In genomic region chr4:90120037-90120436, GRCh38 we compare ENCODE assay signal across 17 cellular contexts. TPM values are rescaled to one million over a fixed set of nuclear protein-coding genes. Genes with fewer than 3 reads are reported as not detected.
DNase-seq lines count a peak whose midpoint lies in the region; ATAC-seq, FAIRE-seq and TF ChIP-seq lines count a peak whose summit lies in the region.
"Had no signal": no experiment of that assay in that cellular context is flagged by ENCODE, and none has a peak within 500 bp of the region (broad histone marks: within the 10 kb centered on the region; RNA-seq: fewer than 3 reads in every experiment).

No MANE protein-coding gene starts in this region.

- DNase-seq in heart left ventricle (no peak), Right ventricle myocardium inferior (ENCODE audit: missing footprints) (no peak), MM.1S (no peak), bronchial epithelial cell (ENCODE audit: low read depth) (no peak), renal cortical epithelial cell (ENCODE audit: low read depth) (peak; percentile 23), nephron progenitor cell (no peak), dedifferentiated amniotic fluid mesenchymal stem cell (ENCODE audit: extremely low spot score) (no peak)
- DNase-seq: activated CD4-positive, alpha-beta T cell treated with anti-CD3 and anti-CD28 coated beads, Interleukin-2, amount 50 U/mL, for 4 hours; activated T-cell treated with anti-CD3 and anti-CD28 coated beads, Interleukin-2, amount 50 U/mL, for 1 hour; GF-D8; immature natural killer cell; NCI-H2081; right cardiac atrium had no signal

- no peaks in the 10 kb centered on the region for H3K36me3 ChIP-seq in heart left ventricle
- no peaks in the 10 kb centered on the region for H3K36me3 ChIP-seq in MM.1S (replicated peaks; ENCODE audit: insufficient read depth, low read length)
- no peaks in the 10 kb centered on the region for H3K36me3 ChIP-seq in bronchial epithelial cell (ENCODE audit: control insufficient read depth, insufficient read depth, low read length)
- H3K36me3 ChIP-seq: SJCRH30 had no signal

- no peak overlapping the region for H3K27ac Mint-ChIP-seq in nephron progenitor cell
- H3K27ac Mint-ChIP-seq: immature natural killer cell had no signal

- H3K9me3 Mint-ChIP-seq in nephron progenitor cell = no peaks in the 10 kb centered on the region

- no peaks in the 10 kb centered on the region for H3K4me1 Mint-ChIP-seq in nephron progenitor cell
- H3K4me1 Mint-ChIP-seq: immature natural killer cell had no signal

- no peak overlapping the region for H3K4me3 Mint-ChIP-seq in nephron progenitor cell
- H3K4me3 Mint-ChIP-seq: immature natural killer cell had no signal

- H3K9ac ChIP-seq in MM.1S (ENCODE audit: low read length) = no peak overlapping the region

- H3K79me2 ChIP-seq in MM.1S (ENCODE audit: low read length) = no peaks in the 10 kb centered on the region

- H3K27ac ChIP-seq in heart left ventricle (no peak overlapping the region), MM.1S (ENCODE audit: low read length) (no peak overlapping the region)
- H3K27ac ChIP-seq: SJCRH30 had no signal

- intact Hi-C loops in heart left ventricle (cut with DNase I) = loop anchor here in 4 of 10 donors (2.0 to 5.0 kb wide), 3 partner anchors 167 to 172 kb away; no protein-coding TSS in a partner anchor
- intact Hi-C loops in Right ventricle myocardium inferior (cut with DNase I) = loop anchor here (2.0 to 10.0 kb wide), 2 partner anchors 173 to 175 kb away; no protein-coding TSS in a partner anchor

- FAIRE-seq in bronchial epithelial cell (lab: Jason Lieb, UNC) = no peak
- FAIRE-seq: frontal cortex had no signal

- no peaks in the 10 kb centered on the region for H4K20me1 ChIP-seq in MM.1S (ENCODE audit: insufficient read depth, low read length)

- H3K27me3 Mint-ChIP-seq in nephron progenitor cell (ENCODE audit: low read depth, poor library complexity) = peaks cover 22% of the 10 kb centered on the region

- H3K4me1 ChIP-seq in heart left ventricle (no peaks in the 10 kb centered on the region), MM.1S (ENCODE audit: low read length) (peaks cover 33% of the 10 kb centered on the region)

- H3K4me3 ChIP-seq in heart left ventricle = no peak overlapping the region
- H3K4me3 ChIP-seq in MM.1S (ENCODE audit: low read length) = no peak overlapping the region
- H3K4me3 ChIP-seq in bronchial epithelial cell (ENCODE audit: low read depth, low read length) = no peak overlapping the region
- H3K4me3 ChIP-seq: SJCRH30 had no signal

- H3F3A ChIP-seq in MM.1S (ENCODE audit: insufficient read depth, low read length) = 0 out of 2 replicates have a peak, but pooled peaks cover 6% of the 10 kb centered on the region

- H3K36me3 Mint-ChIP-seq in nephron progenitor cell (ENCODE audit: low read depth) = no peaks in the 10 kb centered on the region
- H3K36me3 Mint-ChIP-seq: immature natural killer cell had no signal

- H2AFZ ChIP-seq in MM.1S (ENCODE audit: low read length) = no peak overlapping the region

- no peak for TF ChIP-seq POLR2A in heart left ventricle (IDR thresholded peaks at IDR 0.05)

- no peak overlapping the region for H3K4me2 ChIP-seq in MM.1S (ENCODE audit: low read depth, low read length)

- ATAC-seq in heart left ventricle (peak in 2 of 4 donors; percentile 45 to 55), Right ventricle myocardium inferior (no peak), HG02588 (IDR thresholded peaks at IDR 0.05; ENCODE audit: unreplicated experiment) (no peak)

- no peaks in the 10 kb centered on the region for H3K27me3 ChIP-seq in heart left ventricle
- no peaks in the 10 kb centered on the region for H3K27me3 ChIP-seq in MM.1S (replicated peaks; ENCODE audit: insufficient read depth, low read length)
- no peaks in the 10 kb centered on the region for H3K27me3 ChIP-seq in bronchial epithelial cell (ENCODE audit: control insufficient read depth, insufficient read depth, low read length)
- H3K27me3 ChIP-seq: SJCRH30 had no signal

- peak in 10 of 12 donors; percentile 18 to 50 (median 40) for TF ChIP-seq CTCF in heart left ventricle (IDR thresholded peaks at IDR 0.05)
- peak; percentile 41 for TF ChIP-seq CTCF in MM.1S (IDR thresholded peaks at IDR 0.05; ENCODE audit: low read length)
- peak; percentile 17 for TF ChIP-seq CTCF in bronchial epithelial cell (IDR thresholded peaks at IDR 0.05; ENCODE audit: insufficient read depth, low read length, severe bottlenecking)
- no peak for TF ChIP-seq CTCF in nephron progenitor cell (IDR thresholded peaks at IDR 0.05)

- no peaks in the 10 kb centered on the region for H3K9me2 ChIP-seq in MM.1S (replicated peaks; ENCODE audit: insufficient read depth, low read length)

- H3K9me3 ChIP-seq in heart left ventricle (no peaks in the 10 kb centered on the region), MM.1S (replicated peaks; ENCODE audit: insufficient read depth, low read length) (no peaks in the 10 kb centered on the region)
- H3K9me3 ChIP-seq: SJCRH30 had no signal

RNA-seq across cellular contexts. Expression of gene CCSER1, which starts 7.2 kb away (rescaled TPM):
- total RNA-seq in heart left ventricle (10 to 100 TPM in 6 of 9 donors, 1 to 10 TPM in 3; 5.0 to 15.8 (median 13.3) TPM), Right ventricle myocardium inferior (12.9 TPM), bronchial epithelial cell (6.6 and 10.9 TPM in 2 replicates), renal cortical epithelial cell (2.4 and 5.7 TPM in 2 replicates)
- 1 to 10 TPM; 2.5 to 4.3 TPM for polyA plus RNA-seq in heart left ventricle
- total RNA-seq: LHCN-M2 had no signal
